In genomic region chr21:33441489-33442477, GRCh38 we compare ENCODE assay signal across 1 cellular context.
TF ChIP-seq lines count a peak whose summit lies in the region.

No MANE protein-coding gene starts in this region.

TF ChIP-seq in HEK293, 187 proteins besides CTCF, POLR2A, EP300 and RAD21 (continued from another document):
- TF ChIP-seq, protein P1, sequence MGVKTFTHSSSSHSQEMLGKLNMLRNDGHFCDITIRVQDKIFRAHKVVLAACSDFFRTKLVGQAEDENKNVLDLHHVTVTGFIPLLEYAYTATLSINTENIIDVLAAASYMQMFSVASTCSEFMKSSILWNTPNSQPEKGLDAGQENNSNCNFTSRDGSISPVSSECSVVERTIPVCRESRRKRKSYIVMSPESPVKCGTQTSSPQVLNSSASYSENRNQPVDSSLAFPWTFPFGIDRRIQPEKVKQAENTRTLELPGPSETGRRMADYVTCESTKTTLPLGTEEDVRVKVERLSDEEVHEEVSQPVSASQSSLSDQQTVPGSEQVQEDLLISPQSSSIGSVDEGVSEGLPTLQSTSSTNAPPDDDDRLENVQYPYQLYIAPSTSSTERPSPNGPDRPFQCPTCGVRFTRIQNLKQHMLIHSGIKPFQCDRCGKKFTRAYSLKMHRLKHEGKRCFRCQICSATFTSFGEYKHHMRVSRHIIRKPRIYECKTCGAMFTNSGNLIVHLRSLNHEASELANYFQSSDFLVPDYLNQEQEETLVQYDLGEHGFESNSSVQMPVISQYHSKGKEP (tag by site-specific recombination; IDR thresholded peaks at IDR 0.05): no peak
- no peak for TF ChIP-seq MEIS1 (CRISPR knock-in tag; IDR thresholded peaks at IDR 0.05; ENCODE audit: borderline replicate concordance)
- no peak for TF ChIP-seq ZNF488 (tag by site-specific recombination; IDR thresholded peaks at IDR 0.05)
- TF ChIP-seq ZFHX2 (tag by site-specific recombination; conservative IDR thresholded peaks at IDR 0.05): no peak
- no peak for TF ChIP-seq ZBTB8A (tag by site-specific recombination; IDR thresholded peaks at IDR 0.05)
- TF ChIP-seq HOXC10 (CRISPR knock-in tag; IDR thresholded peaks at IDR 0.05): no peak
- no peak for TF ChIP-seq ZNF18 (tag by site-specific recombination; IDR thresholded peaks at IDR 0.05)
- TF ChIP-seq ZNF423 (tag by site-specific recombination; IDR thresholded peaks at IDR 0.05): peak; percentile 71
- TF ChIP-seq KLF9 (tag by site-specific recombination; IDR thresholded peaks at IDR 0.05; ENCODE audit: low read depth): peak; percentile 30; the same call in 1 of the 2 replicates
- TF ChIP-seq ZSCAN16 (tag by site-specific recombination; IDR thresholded peaks at IDR 0.05): no peak
- no peak for TF ChIP-seq ZNF585B (tag by site-specific recombination; IDR thresholded peaks at IDR 0.05)
- no peak for TF ChIP-seq BCL11B (tag by site-specific recombination; IDR thresholded peaks at IDR 0.05; ENCODE audit: low read depth)
- no peak for TF ChIP-seq ZNF48 (tag by site-specific recombination; IDR thresholded peaks at IDR 0.05)
- no peak for TF ChIP-seq ZNF19 (tag by site-specific recombination; IDR thresholded peaks at IDR 0.05; ENCODE audit: low read depth)
- TF ChIP-seq ZBTB6 (tag by site-specific recombination; IDR thresholded peaks at IDR 0.05): peak; percentile 73; the same call in 1 of the 2 replicates
- TF ChIP-seq ZNF701 (tag by site-specific recombination; IDR thresholded peaks at IDR 0.05): no peak
- peak; percentile 84 for TF ChIP-seq ZBTB21 (tag by site-specific recombination; IDR thresholded peaks at IDR 0.05)
- TF ChIP-seq ZNF791 (tag by site-specific recombination; IDR thresholded peaks at IDR 0.05): no peak
- TF ChIP-seq ZNF184 (tag by site-specific recombination; IDR thresholded peaks at IDR 0.05): peak; percentile 92
- no peak for TF ChIP-seq ZNF473 (tag by site-specific recombination; IDR thresholded peaks at IDR 0.05)
- no peak for TF ChIP-seq KLF16 (tag by site-specific recombination; IDR thresholded peaks at IDR 0.05)
- TF ChIP-seq WT1 (tag by site-specific recombination; IDR thresholded peaks at IDR 0.05): peak; percentile 95
- no peak for TF ChIP-seq ZNF544 (tag by site-specific recombination; IDR thresholded peaks at IDR 0.05)
TF ChIP-seq in HEK293: peak in this region for 33.
